22 cellular contexts compared by ENCODE assay signal in genomic region chr5:72455477-72455876, GRCh38. TPM values are rescaled to one million over a fixed set of nuclear protein-coding genes. Genes with fewer than 3 reads are reported as not detected.
"Had no signal": no experiment of that assay in that cellular context is flagged by ENCODE, and none has a peak within 500 bp of the region (broad histone marks: within the 10 kb centered on the region; RNA-seq: fewer than 3 reads in every experiment).

No MANE protein-coding gene starts in this region.

- DNase-seq: activated CD4-positive, alpha-beta T cell treated with anti-CD3 and anti-CD28 coated beads, Interleukin-2, amount 50 U/mL, for 1 hour; activated CD4-positive, CD25-positive, alpha-beta regulatory T cell; activated CD8-positive, alpha-beta memory T cell treated with anti-CD3 and anti-CD28 coated beads for 24 hours; activated gamma-delta T cell treated with Interleukin-2 at 50 U/mL for 16 hours; activated naive CD8-positive, alpha-beta T cell treated with anti-CD3 and anti-CD28 coated beads for 36 hours; amygdala; effector memory CD8-positive, alpha-beta T cell; hippocampal formation; left lung; mesenchymal stem cell; natural killer cell; occipital lobe; SW 1271 had no signal

- H3K4me1 Mint-ChIP-seq: central memory CD8-positive, alpha-beta T cell; natural killer cell; stimulated activated effector memory CD8-positive, alpha-beta T cell treated with anti-CD3 and anti-CD28 coated beads, Interleukin-12 subunit alpha, Interleukin-12 subunit beta, amount 100 ng/mL, for 72 hours had no signal

- H3K27ac Mint-ChIP-seq: activated naive CD8-positive, alpha-beta T cell treated with anti-CD3 and anti-CD28 coated beads for 36 hours; effector memory CD8-positive, alpha-beta T cell; natural killer cell; stimulated activated effector memory CD8-positive, alpha-beta T cell treated with anti-CD3 and anti-CD28 coated beads, Interleukin-12 subunit alpha, Interleukin-12 subunit beta, amount 100 ng/mL, for 72 hours had no signal

- H3K27ac ChIP-seq: left lung, prostate gland, SJSA1 had no signal

- H3K27me3 Mint-ChIP-seq: brain had no signal

- H3K27me3 ChIP-seq: left lung, SJSA1, tibial nerve had no signal

- H3K9me3 ChIP-seq: left lung, prostate gland, SJSA1, tibial nerve had no signal

- H3K36me3 Mint-ChIP-seq: activated naive CD8-positive, alpha-beta T cell treated with anti-CD3 and anti-CD28 coated beads for 36 hours; brain; natural killer cell; stimulated activated effector memory CD8-positive, alpha-beta T cell treated with anti-CD3 and anti-CD28 coated beads, Interleukin-12 subunit alpha, Interleukin-12 subunit beta, amount 100 ng/mL, for 72 hours had no signal

- H3K36me3 ChIP-seq: prostate gland, SJSA1, tibial nerve had no signal

- ATAC-seq: effector memory CD8-positive, alpha-beta T cell; left lung; natural killer cell; sciatic nerve; stimulated activated effector memory CD8-positive, alpha-beta T cell treated with anti-CD3 and anti-CD28 coated beads, Interleukin-12 subunit alpha, Interleukin-12 subunit beta, amount 100 ng/mL, for 72 hours had no signal

- H3K4me3 Mint-ChIP-seq: activated naive CD8-positive, alpha-beta T cell treated with anti-CD3 and anti-CD28 coated beads for 36 hours; brain; central memory CD8-positive, alpha-beta T cell; effector memory CD8-positive, alpha-beta T cell; natural killer cell; stimulated activated effector memory CD8-positive, alpha-beta T cell treated with anti-CD3 and anti-CD28 coated beads, Interleukin-12 subunit alpha, Interleukin-12 subunit beta, amount 100 ng/mL, for 72 hours had no signal

- H3K9me3 Mint-ChIP-seq: activated naive CD8-positive, alpha-beta T cell treated with anti-CD3 and anti-CD28 coated beads for 36 hours; central memory CD8-positive, alpha-beta T cell; effector memory CD8-positive, alpha-beta T cell; natural killer cell; stimulated activated effector memory CD8-positive, alpha-beta T cell treated with anti-CD3 and anti-CD28 coated beads, Interleukin-12 subunit alpha, Interleukin-12 subunit beta, amount 100 ng/mL, for 72 hours had no signal

- H3K4me3 ChIP-seq: left lung, prostate gland, SJSA1, tibial nerve had no signal

RNA-seq across cellular contexts. Expression of gene ZNF366, which starts 51.7 kb away (rescaled TPM):
- total RNA-seq: activated naive CD8-positive, alpha-beta T cell treated with anti-CD3 and anti-CD28 coated beads for 36 hours; SJSA1; T-helper 2 cell treated with Interferon-gamma antibody and Interleukin-4, amounts not matched to agents 100 ng/mL and 5 ng/mL, for 36 hours had no signal
- polyA plus RNA-seq: keratinocyte had no signal
